Comparison of ENCODE assay signal across 8 cellular contexts in genomic region chr1:84995484-84996334, GRCh38. TPM values are rescaled to one million over a fixed set of nuclear protein-coding genes. Genes with fewer than 3 reads are reported as not detected.
A peak's percentile ranks its signal among the peaks of the same experiment; 100 is the strongest.
DNase-seq lines count a peak whose midpoint lies in the region; ATAC-seq and TF ChIP-seq lines count a peak whose summit lies in the region.

No MANE protein-coding gene starts in this region.

- H3K9me3 ChIP-seq in BLaER1 = peaks cover 11% of the 10 kb centered on the region
- H3K9me3 ChIP-seq in thoracic aorta = no peaks in the 10 kb centered on the region

- H4K20me1 ChIP-seq in BLaER1 = peaks cover 20% of the 10 kb centered on the region

- peaks cover 42% of the 10 kb centered on the region for H3K27me3 ChIP-seq in BLaER1
- H3K27me3 ChIP-seq in thoracic aorta (replicated peaks; ENCODE audit: insufficient read depth) = no peaks in the 10 kb centered on the region
- H3K27me3 ChIP-seq in dorsolateral prefrontal cortex = peaks cover 0 to 40% (median 16%) of the 10 kb centered on the region in 45 donors

- ATAC-seq in GM19023 (IDR thresholded peaks at IDR 0.05; ENCODE audit: unreplicated experiment) = peak; percentile 30
- peak; percentile 35 for ATAC-seq in HG03039 (IDR thresholded peaks at IDR 0.05; ENCODE audit: unreplicated experiment)
- ATAC-seq in thoracic aorta (ENCODE audit: insufficient number of reproducible peaks, low FRiP score, low read depth) = no peak

- DNase-seq in activated CD4-positive, alpha-beta T cell treated with anti-CD3 and anti-CD28 coated beads, Interleukin-2, amount 50 U/mL, for 48 hours = peak; percentile 24 to 40
- DNase-seq in thoracic aorta (ENCODE audit: low spot score) (no peak), dorsolateral prefrontal cortex (no peak), iPS-NIHi11 (ENCODE audit: low spot score) (no peak), NCI-H345 treated with DMSO at 0.1 percent for 48 hours (lab: John Stamatoyannopoulos, UW; ENCODE audit: unreplicated experiment) (no peak)

- H3K36me3 ChIP-seq in BLaER1 = no peaks in the 10 kb centered on the region
- H3K36me3 ChIP-seq in thoracic aorta = no peaks in the 10 kb centered on the region

- H3K27ac ChIP-seq in BLaER1 (no peak overlapping the region), thoracic aorta (no peak overlapping the region), dorsolateral prefrontal cortex (no peak overlapping the region)

- peak overlapping the region; percentile 27; the same call in 1 of the 2 replicates for H3K4me2 ChIP-seq in BLaER1

- peaks cover 19% of the 10 kb centered on the region for H3K4me1 ChIP-seq in BLaER1
- H3K4me1 ChIP-seq in thoracic aorta (ENCODE audit: control insufficient read depth in 1 of 2, low read depth in 2 of 2) = peaks cover 5 to 22% of the 10 kb centered on the region in 2 donors

- intact Hi-C loops in dorsolateral prefrontal cortex (cut with DNase I) = no loop called here

- no peak overlapping the region for H3K4me3 ChIP-seq in BLaER1
- H3K4me3 ChIP-seq in thoracic aorta = peak overlapping the region; percentile 16
- H3K4me3 ChIP-seq in dorsolateral prefrontal cortex = peak overlapping the region in 2 of 59 donors; percentile 72 to 73

- TF ChIP-seq CTCF in thoracic aorta (IDR thresholded peaks at IDR 0.05) (no peak), dorsolateral prefrontal cortex (IDR thresholded peaks at IDR 0.05 in 54 of 56, conservative IDR thresholded peaks at IDR 0.05 in 2 of 56; ENCODE audit: low read depth in 1 of 56, partially characterized antibody in 56 of 56) (no peak)

- H3K9ac ChIP-seq in BLaER1 = no peak overlapping the region

RNA-seq across cellular contexts. Expression of gene MCOLN2, which starts 1.2 kb away (rescaled TPM):
- total RNA-seq in thoracic aorta (1 to 10 TPM; 1.2 to 1.8 TPM), dorsolateral prefrontal cortex (1 to 10 TPM in 17 of 120 experiments, under 1 TPM in 62, not detected in 41; 0.14 to 2.0 (median 0.50) TPM)

RNA-seq across cellular contexts. Expression of gene MCOLN3, which starts 52.6 kb away (rescaled TPM):
- total RNA-seq in thoracic aorta = 1 to 10 TPM; 2.3 to 3.2 TPM
- total RNA-seq in dorsolateral prefrontal cortex = 1 to 10 TPM in 23 of 120 experiments, under 1 TPM in 78, not detected in 19; 0.13 to 2.4 (median 0.61) TPM

Comparison
In these comparisons a context has a peak if more than half of its experiments do, and no peak if none do; other contexts are left out.
1. DNase-seq: peak in activated CD4-positive, alpha-beta T cell treated with anti-CD3 and anti-CD28 coated beads, Interleukin-2, amount 50 U/mL, for 48 hours (2 of 2); none in thoracic aorta (single experiment), dorsolateral prefrontal cortex (0 of 10), iPS-NIHi11 (single experiment) and NCI-H345 treated with DMSO at 0.1 percent for 48 hours (single experiment).